ENCODE assay signal across 8 cellular contexts in genomic region chr3:186259612-186260383, GRCh38.
DNase-seq lines count a peak whose midpoint lies in the region; ATAC-seq and TF ChIP-seq lines count a peak whose summit lies in the region.

No MANE protein-coding gene starts in this region.

- H3K4me3 Mint-ChIP-seq in CD4-positive, alpha-beta memory T cell: peak overlapping the region in 4 of 8 donors; percentile 30 to 56 (median 43)

- H3K4me1 ChIP-seq in CD4-positive, alpha-beta memory T cell (ENCODE audit: insufficient read depth, low read length): peaks cover 14% of the 10 kb centered on the region
- H3K4me1 ChIP-seq in HUES6 (ENCODE audit: control insufficient read depth, insufficient read depth, low read length) (peaks cover 11% of the 10 kb centered on the region), osteoblast (ENCODE audit: insufficient read depth, low read length) (peaks cover 19% of the 10 kb centered on the region), upper lobe of left lung (peaks cover 0 to 11% (median 6%) of the 10 kb centered on the region in 4 donors)

- no peaks in the 10 kb centered on the region for H3K36me3 Mint-ChIP-seq in CD4-positive, alpha-beta memory T cell

- H3K27ac ChIP-seq in CD4-positive, alpha-beta memory T cell (ENCODE audit: low read depth, low read length): no peak overlapping the region
- no peak overlapping the region for H3K27ac ChIP-seq in HUES6 (ENCODE audit: low read depth, low read length)
- no peak overlapping the region for H3K27ac ChIP-seq in osteoblast (ENCODE audit: low read depth, low read length)
- H3K27ac ChIP-seq in upper lobe of left lung: no peak overlapping the region

- TF ChIP-seq POLR2A in upper lobe of left lung (IDR thresholded peaks at IDR 0.05): no peak

- H3K4me2 ChIP-seq in osteoblast (ENCODE audit: insufficient read depth, low read length): peak overlapping the region; percentile 70

- TF ChIP-seq EP300 in upper lobe of left lung (IDR thresholded peaks at IDR 0.05): no peak

- peak; percentile 49 to 61 (median 59) for DNase-seq in CD4-positive, alpha-beta memory T cell
- DNase-seq in RPMI8226 (peak; percentile 83), foreskin melanocyte (peak; percentile 26), osteoblast (ENCODE audit: insufficient read length, low spot score, missing footprints) (peak; percentile 93), upper lobe of left lung (peak; percentile 74 to 94)
- DNase-seq in activated T-helper 9 cell treated with anti-CD3 and anti-CD28 coated beads, Interleukin-2, amount 50 U/mL, for 16 hours (ENCODE audit: low read depth): peak; percentile 49

- 24 to 25% methylated on average over 13 to 15 of the region's 15 CpGs for WGBS in upper lobe of left lung, 2 donors

- H3K27me3 ChIP-seq in CD4-positive, alpha-beta memory T cell (ENCODE audit: insufficient read depth, low read length): no peaks in the 10 kb centered on the region
- H3K27me3 ChIP-seq in HUES6 (ENCODE audit: control insufficient read depth, insufficient read depth, low read length) (no peaks in the 10 kb centered on the region; the same call in 1 of the 2 replicates), osteoblast (ENCODE audit: insufficient read depth, low read length) (no peaks in the 10 kb centered on the region), upper lobe of left lung (no peaks in the 10 kb centered on the region)

- peak overlapping the region; percentile 1 for H3K9ac ChIP-seq in HUES6 (ENCODE audit: low read length)

- no peaks in the 10 kb centered on the region for H3K36me3 ChIP-seq in CD4-positive, alpha-beta memory T cell (ENCODE audit: insufficient read depth, low read length)
- H3K36me3 ChIP-seq in HUES6 (ENCODE audit: control insufficient read depth, insufficient read depth, low read length): no peaks in the 10 kb centered on the region
- no peaks in the 10 kb centered on the region for H3K36me3 ChIP-seq in osteoblast (ENCODE audit: insufficient read depth, low read length)
- H3K36me3 ChIP-seq in upper lobe of left lung: no peaks in the 10 kb centered on the region

- H3K79me2 ChIP-seq in osteoblast (ENCODE audit: insufficient read depth, low read length): no peaks in the 10 kb centered on the region

- POLR2A ChIA-PET in CD4-positive, alpha-beta memory T cell (lab: Charles Lee; ENCODE audit: partially characterized antibody): interaction anchor here (0.6 to 2.3 kb wide), 2 partner anchors 274 to 280 kb away, joined by 3 to 12 read pairs; no protein-coding TSS in a partner anchor

- peaks cover 8 to 16% (median 12%) of the 10 kb centered on the region in 4 donors for H3K4me1 Mint-ChIP-seq in CD4-positive, alpha-beta memory T cell

- no peaks in the 10 kb centered on the region for H3K9me3 Mint-ChIP-seq in CD4-positive, alpha-beta memory T cell

- no peak overlapping the region for H3K4me3 ChIP-seq in CD4-positive, alpha-beta memory T cell (ENCODE audit: low read length in 2 of 2)
- H3K4me3 ChIP-seq in HUES6 (ENCODE audit: low read depth, low read length) (peak overlapping the region; percentile 38), osteoblast (ENCODE audit: insufficient read depth, low read length) (peak overlapping the region; percentile 54), upper lobe of left lung (no peak overlapping the region)

- intact Hi-C loops in CD4-positive, alpha-beta memory T cell (cut with micrococcal nuclease): loop anchor here (1.0 to 5.0 kb wide), 4 partner anchors 281 to 568 kb away; no protein-coding TSS in a partner anchor

- ATAC-seq in GM19438 (IDR thresholded peaks at IDR 0.05; ENCODE audit: low read depth, unreplicated experiment) (peak; percentile 59), upper lobe of left lung (ENCODE audit: low FRiP score in 2 of 2) (peak; percentile 86 to 88)

- CTCF ChIA-PET in CD4-positive, alpha-beta memory T cell (lab: Charles Lee; ENCODE audit: partially characterized antibody): interaction anchor here (0.6 to 12.1 kb wide), 29 partner anchors 9 to 365 kb away, joined by 3 to 333 read pairs (median 4); partner anchors contain the start of gene CRYGS

- TF ChIP-seq CTCF in osteoblast (IDR thresholded peaks at IDR 0.05; ENCODE audit: extremely low read depth, low read depth, low read length): peak; percentile 81
- TF ChIP-seq CTCF in upper lobe of left lung (IDR thresholded peaks at IDR 0.05): peak; percentile 50 to 80 (median 68)

- H3K9me3 ChIP-seq in CD4-positive, alpha-beta memory T cell (ENCODE audit: control insufficient read depth in 1 of 2, low read length in 2 of 2): no peaks in the 10 kb centered on the region
- no peaks in the 10 kb centered on the region for H3K9me3 ChIP-seq in HUES6 (ENCODE audit: control insufficient read depth, insufficient read depth, low read depth, low read length)
- H3K9me3 ChIP-seq in osteoblast (ENCODE audit: low read depth, low read length): no peaks in the 10 kb centered on the region
- no peaks in the 10 kb centered on the region for H3K9me3 ChIP-seq in upper lobe of left lung

- H4K20me1 ChIP-seq in osteoblast (ENCODE audit: insufficient read depth, low read length): no peaks in the 10 kb centered on the region

- H3K27ac Mint-ChIP-seq in CD4-positive, alpha-beta memory T cell: peak overlapping the region in 6 of 7 donors; percentile 5 to 89 (median 80)

- peaks cover 2% of the 10 kb centered on the region in 2 donors for H3K27me3 Mint-ChIP-seq in CD4-positive, alpha-beta memory T cell

- H2AFZ ChIP-seq in osteoblast (ENCODE audit: low read length): peak overlapping the region; percentile 71

Comparison
In these comparisons a context has a peak if more than half of its experiments do, and no peak if none do; other contexts are left out.
1. DNase-seq: peak in every context shown above with its lines; median percentile 93 in osteoblast; 84 in upper lobe of left lung; 83 in RPMI8226; 59 in CD4-positive, alpha-beta memory T cell; 49 in activated T-helper 9 cell treated with anti-CD3 and anti-CD28 coated beads, Interleukin-2, amount 50 U/mL, for 16 hours; 26 in foreskin melanocyte.
2. H3K4me3 ChIP-seq: peak in HUES6 (single experiment) and osteoblast (single experiment); none in CD4-positive, alpha-beta memory T cell (0 of 2) and upper lobe of left lung (0 of 4).